ENCODE assay signal across 27 cellular contexts in the genomic region with DNA sequence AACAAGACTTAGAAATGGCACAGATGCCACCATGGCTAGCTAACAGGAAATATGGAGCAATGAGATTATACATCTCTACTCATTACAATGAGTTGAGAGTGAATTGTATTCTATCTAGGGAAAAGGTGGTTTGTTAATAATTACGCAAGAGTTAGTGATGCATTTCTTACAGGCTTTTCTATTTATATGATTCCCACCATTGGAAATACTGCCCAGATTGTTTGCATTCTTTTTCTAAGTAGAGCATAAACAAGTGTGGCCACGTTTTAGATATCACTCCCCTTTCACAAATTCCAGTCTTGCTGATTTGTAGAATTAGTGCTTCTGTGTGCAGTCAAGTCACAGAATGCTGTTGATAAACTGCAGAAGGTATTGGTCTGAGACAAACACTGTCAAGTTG. TPM values are rescaled to one million over a fixed set of nuclear protein-coding genes. Genes with fewer than 3 reads are reported as not detected.
DNase-seq lines count a peak whose midpoint lies in the region; ATAC-seq, FAIRE-seq and TF ChIP-seq lines count a peak whose summit lies in the region.
"Had no signal": no experiment of that assay in that cellular context is flagged by ENCODE, and none has a peak within 500 bp of the region (broad histone marks: within the 10 kb centered on the region; RNA-seq: fewer than 3 reads in every experiment).

No MANE protein-coding gene starts in this region.

- in situ Hi-C loops in IMR-90 (cut with MboI; ENCODE audit: low sequenced_read_pairs), result no loop called here

- H3K36me3 Mint-ChIP-seq in activated CD4-positive, alpha-beta T cell treated with anti-CD3 and anti-CD28 coated beads for 36 hours (ENCODE audit: low read depth), result no peaks in the 10 kb centered on the region
- H3K36me3 Mint-ChIP-seq: type B pancreatic cell had no signal

- H2AK5ac ChIP-seq in IMR-90 (ENCODE audit: low read depth, low read length), result no peak overlapping the region

- no peak overlapping the region for H4K8ac ChIP-seq in IMR-90 (ENCODE audit: low read depth in 2 of 2, low read length in 2 of 2)

- intact Hi-C loops in IMR-90 (cut with micrococcal nuclease), result no loop called here
- intact Hi-C loops in activated CD4-positive, alpha-beta T cell treated with anti-CD3 and anti-CD28 coated beads for 36 hours (cut with DNase I, micrococcal nuclease), result no loop called here

- no peaks in the 10 kb centered on the region for H3K4me1 Mint-ChIP-seq in activated CD4-positive, alpha-beta T cell treated with anti-CD3 and anti-CD28 coated beads for 36 hours
- H3K4me1 Mint-ChIP-seq: activated CD4-positive, alpha-beta memory T cell treated with anti-CD3 and anti-CD28 coated beads, Interleukin-2, amount 10 ng/mL, durations not matched to agents 7 days and 5 days had no signal

- no peak overlapping the region for H2BK15ac ChIP-seq in IMR-90 (ENCODE audit: low read depth, low read length)

- H3K4me2 ChIP-seq in IMR-90 (ENCODE audit: low read depth, low read length), result peak overlapping the region; percentile 55; the same call in 1 of the 2 replicates

- H3K36me3 ChIP-seq in IMR-90 (ENCODE audit: control insufficient read depth, insufficient read depth, low read length) (no peaks in the 10 kb centered on the region), bronchial epithelial cell (ENCODE audit: control insufficient read depth, insufficient read depth, low read length) (no peaks in the 10 kb centered on the region)
- H3K36me3 ChIP-seq: brain microvascular endothelial cell, sigmoid colon had no signal

- H3K27ac Mint-ChIP-seq in activated CD4-positive, alpha-beta T cell treated with anti-CD3 and anti-CD28 coated beads for 36 hours, result no peak overlapping the region
- H3K27ac Mint-ChIP-seq: activated CD4-positive, alpha-beta memory T cell treated with anti-CD3 and anti-CD28 coated beads, Interleukin-2, amount 10 ng/mL, durations not matched to agents 7 days and 5 days; stimulated activated naive CD8-positive, alpha-beta T cell treated with anti-CD3 and anti-CD28 coated beads, Interleukin-15, Interleukin-2, amounts not matched to agents 100 ng/mL and 50 ng/mL, for 24 hours; type B pancreatic cell had no signal

- no peak for TF ChIP-seq POLR2A in IMR-90 (IDR thresholded peaks at IDR 0.05; ENCODE audit: low read depth, low read length)

- no peak overlapping the region for H2AFZ ChIP-seq in IMR-90 (replicated peaks; ENCODE audit: low read length, poor library complexity)

- H3K4me1 ChIP-seq in IMR-90 (ENCODE audit: control insufficient read depth, insufficient read depth, low read length), result peaks cover 2% of the 10 kb centered on the region; the same call in 1 of the 2 replicates
- H3K4me1 ChIP-seq: sigmoid colon had no signal

- no peak overlapping the region for H2BK5ac ChIP-seq in IMR-90 (ENCODE audit: low read depth, low read length, poor library complexity, severe bottlenecking)

- no peak overlapping the region for H4K5ac ChIP-seq in IMR-90 (ENCODE audit: low read depth, low read length)

- WGBS in IMR-90 (ENCODE audit: extremely low coverage in 2 of 2, insufficient read length in 1 of 2), 2 experiments, result no CpG with 5 or more reads among the region's 2 CpGs

- no peaks in the 10 kb centered on the region for H3K9me3 ChIP-seq in IMR-90 (ENCODE audit: control insufficient read depth, insufficient read depth, low read length)
- H3K9me3 ChIP-seq: sigmoid colon had no signal

- no peak overlapping the region for H3K14ac ChIP-seq in IMR-90 (replicated peaks; ENCODE audit: low read depth, low read length)

- no peak overlapping the region for H2BK120ac ChIP-seq in IMR-90 (ENCODE audit: low read depth, low read length)

- H3K23ac ChIP-seq in IMR-90 (ENCODE audit: low read depth, low read length), result no peak overlapping the region

- no peak overlapping the region for H4K91ac ChIP-seq in IMR-90 (ENCODE audit: insufficient read depth, low read depth, low read length)

- H3K4ac ChIP-seq in IMR-90 (ENCODE audit: low read depth, low read length), result no peak overlapping the region

- no peak for TF ChIP-seq RAD21 in IMR-90 (IDR thresholded peaks at IDR 0.05; ENCODE audit: low read length)

- POLR2A ChIA-PET in IMR-90 (lab: Charles Lee; ENCODE audit: unreplicated experiment), result no interaction called here
- POLR2A ChIA-PET in activated CD4-positive, alpha-beta T cell treated with anti-CD3 and anti-CD28 coated beads for 36 hours (lab: Charles Lee), result no interaction called here

- H3K27me3 ChIP-seq in IMR-90 (ENCODE audit: control insufficient read depth, insufficient read depth, low read length), result no peaks in the 10 kb centered on the region
- H3K27me3 ChIP-seq in bronchial epithelial cell (ENCODE audit: control insufficient read depth, insufficient read depth, low read length), result no peaks in the 10 kb centered on the region
- H3K27me3 ChIP-seq: brain microvascular endothelial cell, sigmoid colon had no signal

- TF ChIP-seq CTCF in AG09319 (IDR thresholded peaks at IDR 0.05; ENCODE audit: low read depth, low read length), result no peak
- no peak for TF ChIP-seq CTCF in IMR-90 (conservative IDR thresholded peaks at IDR 0.05; ENCODE audit: low read depth, low read length)
- TF ChIP-seq CTCF in bronchial epithelial cell (IDR thresholded peaks at IDR 0.05; ENCODE audit: insufficient read depth, low read length, severe bottlenecking), result no peak

- H3K27me3 Mint-ChIP-seq in activated CD4-positive, alpha-beta T cell treated with anti-CD3 and anti-CD28 coated beads for 36 hours, result no peaks in the 10 kb centered on the region
- H3K27me3 Mint-ChIP-seq: activated CD4-positive, alpha-beta memory T cell treated with anti-CD3 and anti-CD28 coated beads, Interleukin-2, amount 10 ng/mL, durations not matched to agents 7 days and 5 days; stimulated activated naive CD8-positive, alpha-beta T cell treated with anti-CD3 and anti-CD28 coated beads, Interleukin-15, Interleukin-2, amounts not matched to agents 100 ng/mL and 50 ng/mL, for 24 hours; type B pancreatic cell had no signal

- no TSS peak for BruUV-seq in IMR-90 (replicated peaks; lab: Mats Ljungman, UMichigan)

- FAIRE-seq in bronchial epithelial cell (lab: Jason Lieb, UNC), result no peak
- FAIRE-seq: GM12891, islet of Langerhans had no signal

- no peak overlapping the region for H3K4me3 Mint-ChIP-seq in activated CD4-positive, alpha-beta T cell treated with anti-CD3 and anti-CD28 coated beads for 36 hours
- H3K4me3 Mint-ChIP-seq: activated CD4-positive, alpha-beta memory T cell treated with anti-CD3 and anti-CD28 coated beads, Interleukin-2, amount 10 ng/mL, durations not matched to agents 7 days and 5 days; stimulated activated naive CD8-positive, alpha-beta T cell treated with anti-CD3 and anti-CD28 coated beads, Interleukin-15, Interleukin-2, amounts not matched to agents 100 ng/mL and 50 ng/mL, for 24 hours; type B pancreatic cell had no signal

- dilution Hi-C loops in IMR-90 (cut with HindIII; ENCODE audit: low sequenced_read_pairs, unreplicated experiment), result no loop called here

- CTCF ChIA-PET in IMR-90 (lab: Yijun Ruan, JAX), result no interaction called here
- CTCF ChIA-PET in activated CD4-positive, alpha-beta T cell treated with anti-CD3 and anti-CD28 coated beads for 36 hours (lab: Charles Lee), result no interaction called here

- H3K79me1 ChIP-seq in IMR-90 (ENCODE audit: low read depth in 1 of 2, low read length in 2 of 2), result peaks cover 3 to 11% of the 10 kb centered on the region in 2 experiments; a peak in 3 of 4 replicates

- peak; percentile 85 for ATAC-seq in IMR-90 (ENCODE audit: low read depth)
- no peak for ATAC-seq in activated CD4-positive, alpha-beta T cell treated with anti-CD3 and anti-CD28 coated beads for 36 hours

- no peak overlapping the region for H3K56ac ChIP-seq in IMR-90 (ENCODE audit: extremely low read depth, insufficient read depth, low read length)

- no peak overlapping the region for H3K27ac ChIP-seq in IMR-90 (ENCODE audit: insufficient read depth, low read length)
- H3K27ac ChIP-seq: brain microvascular endothelial cell, epithelial cell of prostate, sigmoid colon had no signal

- no peak overlapping the region for H3K18ac ChIP-seq in IMR-90 (ENCODE audit: low read depth, low read length)

- peak; percentile 36 for DNase-seq in AG09319 (ENCODE audit: extremely low read depth, low read depth)
- DNase-seq in IMR-90, result peak; percentile 84
- DNase-seq in bronchial epithelial cell (ENCODE audit: low read depth), result peak; percentile 47
- DNase-seq in hepatic stellate cell (ENCODE audit: low spot score), result peak; percentile 2
- no peak for DNase-seq in NOMO-1 treated with DMSO at 0.1 percent for 48 hours (lab: John Stamatoyannopoulos, UW; ENCODE audit: unreplicated experiment)
- DNase-seq in AG08395 (ENCODE audit: low spot score), result no peak
- DNase-seq in SK-N-DZ (ENCODE audit: low spot score), result no peak
- DNase-seq in activated CD4-positive, alpha-beta T cell treated with anti-CD3 and anti-CD28 coated beads for 36 hours, result no peak
- DNase-seq: activated CD4-positive, alpha-beta memory T cell treated with anti-CD3 and anti-CD28 coated beads, Interleukin-2, amount 10 ng/mL, durations not matched to agents 7 days and 5 days; activated naive CD4-positive, alpha-beta T cell treated with anti-CD3 and anti-CD28 coated beads, Interleukin-2, amount 50 U/mL, for 16 hours; activated T-cell treated with anti-CD3 and anti-CD28 coated beads, Interleukin-2, amount 50 U/mL, for 1 hour; brain microvascular endothelial cell; dermis blood vessel endothelial cell; MM.1S; NCI-H2029; NCI-H524; Right ventricle myocardium superior; sigmoid colon; stimulated activated CD4-positive, alpha-beta T cell treated with anti-CD3 and anti-CD28 coated beads, Interleukin-1b, Interleukin-23, amount 100 ng/mL, for 48 hours; T-helper 1 cell had no signal

- peaks cover 8% of the 10 kb centered on the region for H3K9me3 Mint-ChIP-seq in activated CD4-positive, alpha-beta T cell treated with anti-CD3 and anti-CD28 coated beads for 36 hours (ENCODE audit: low read depth)
- H3K9me3 Mint-ChIP-seq: type B pancreatic cell had no signal

- H2BK20ac ChIP-seq in IMR-90 (ENCODE audit: low read depth, low read length), result no peak overlapping the region

- H3K9me1 ChIP-seq in IMR-90 (ENCODE audit: insufficient read depth, low read length), result no peaks in the 10 kb centered on the region

- H3K4me3 ChIP-seq in IMR-90 (ENCODE audit: insufficient read depth, low read depth, low read length), result no peak overlapping the region
- H3K4me3 ChIP-seq in bronchial epithelial cell (ENCODE audit: low read depth, low read length), result no peak overlapping the region
- H3K4me3 ChIP-seq: lung, sigmoid colon had no signal

- H3K9ac ChIP-seq in IMR-90 (ENCODE audit: low read depth, low read length), result no peak overlapping the region

- peaks cover 3% of the 10 kb centered on the region; the same call in 1 of the 2 replicates for H4K20me1 ChIP-seq in IMR-90 (ENCODE audit: insufficient read depth, low read length)

- no peak overlapping the region for H2AK9ac ChIP-seq in IMR-90 (replicated peaks; ENCODE audit: low read depth, low read length, poor library complexity)

RNA-seq across cellular contexts. Expression of a gene that starts 56.6 kb away (rescaled TPM):
- total RNA-seq in IMR-90 (2012; rRNA removed) (2.2 and 3.3 TPM in 2 replicates), bronchial epithelial cell (not detected in 2 replicates)
- 2.7 and 2.9 TPM in 2 replicates for polyA plus RNA-seq in IMR-90 (2012; rRNA removed)
- 0.61 and 0.75 TPM in 2 replicates for polyA plus RNA-seq in IMR-90 (2012; cell fraction: cytosol; rRNA removed)
- polyA plus RNA-seq in IMR-90 (2012; cell fraction: nucleus; rRNA removed; ENCODE audit: low replicate concordance), result 0.84 and 2.3 TPM in 2 replicates
- polyA plus RNA-seq in SK-N-DZ (2014; cell fraction: cytosol; rRNA removed), result 12.4 and 13.0 TPM in 2 replicates
- 6.5 and 8.1 TPM in 2 replicates for polyA plus RNA-seq in SK-N-DZ (2014; cell fraction: nucleus; rRNA removed)
- total RNA-seq in activated CD4-positive, alpha-beta T cell treated with anti-CD3 and anti-CD28 coated beads for 36 hours, result not detected
- total RNA-seq: activated CD4-positive, alpha-beta memory T cell treated with anti-CD3 and anti-CD28 coated beads, Interleukin-2, amount 10 ng/mL, durations not matched to agents 7 days and 5 days; dermis blood vessel endothelial cell; osteoblast; Right ventricle myocardium superior had no signal

Comparison
In these comparisons a context has a peak if more than half of its experiments do, and no peak if none do; other contexts are left out.
1. DNase-seq: peak in AG09319 (single experiment), IMR-90 (single experiment), bronchial epithelial cell (single experiment) and hepatic stellate cell (single experiment); none in NOMO-1 treated with DMSO at 0.1 percent for 48 hours (single experiment), AG08395 (single experiment), SK-N-DZ (single experiment) and activated CD4-positive, alpha-beta T cell treated with anti-CD3 and anti-CD28 coated beads for 36 hours (single experiment).